Comparison of ENCODE assay signal across 27 cellular contexts in the genomic region with DNA sequence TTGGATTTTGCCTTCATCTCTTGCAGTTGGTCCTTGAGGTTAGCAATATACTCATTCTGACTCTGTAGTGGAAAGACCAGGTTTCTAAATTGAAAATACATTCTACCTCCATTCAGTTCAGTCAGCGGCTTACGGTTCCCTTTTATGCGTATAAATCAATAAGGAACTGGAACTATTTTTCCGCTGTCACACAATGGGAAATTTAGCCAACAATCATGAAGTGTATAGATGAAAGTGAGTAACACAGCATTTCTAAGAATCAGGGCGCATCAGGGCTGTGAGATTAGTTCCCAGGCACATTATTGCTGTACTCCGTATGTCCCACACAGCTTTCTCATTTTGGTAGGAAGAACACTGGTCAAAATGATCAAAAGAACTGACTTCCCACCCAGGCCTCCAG.
"Had no signal": no experiment of that assay in that cellular context is flagged by ENCODE, and none has a peak within 500 bp of the region (broad histone marks: within the 10 kb centered on the region; RNA-seq: fewer than 3 reads in every experiment).

No MANE protein-coding gene starts in this region.

- H3K36me3 Mint-ChIP-seq: activated naive CD4-positive, alpha-beta T cell treated with anti-CD3 and anti-CD28 coated beads, Interleukin-2, amount 10 ng/mL, durations not matched to agents 7 days and 5 days had no signal

- H3K27me3 ChIP-seq: gastrocnemius medialis, left lung, pancreas, suprapubic skin, tibial artery, upper lobe of right lung had no signal

- H3K4me3 Mint-ChIP-seq: activated naive CD4-positive, alpha-beta T cell treated with anti-CD3 and anti-CD28 coated beads, Interleukin-2, amount 10 ng/mL, durations not matched to agents 7 days and 5 days; nephron; stimulated activated memory B cell treated with anti-CD40 and anti-IgM and Interleukin-4, amounts not matched to agents 10 μg/mL and 1 μg/mL and 100 μg/mL, for 72 hours; T-helper 2 cell treated with Interferon-gamma antibody and Interleukin-4, amounts not matched to agents 5 μg/mL and 100 μg/mL, for 36 hours had no signal

- H3K4me3 ChIP-seq: coronary artery, gastrocnemius medialis, left lung, lower lobe of right lung, pancreas, prostate gland, skin epidermis, suprapubic skin, tibial artery, upper lobe of right lung had no signal

- ATAC-seq: effector memory CD8-positive, alpha-beta T cell; gastrocnemius medialis; left lung; lower lobe of right lung; sciatic nerve; stimulated activated memory B cell treated with anti-CD40 and anti-IgM and Interleukin-4, amounts not matched to agents 10 μg/mL and 1 μg/mL and 100 μg/mL, for 72 hours; T-cell; upper lobe of right lung had no signal

- H3K27ac ChIP-seq: coronary artery, gastrocnemius medialis, left lung, lower lobe of right lung, pancreas, prostate gland, skin epidermis, suprapubic skin, tibial artery, upper lobe of right lung had no signal

- H3K27me3 Mint-ChIP-seq: activated naive CD4-positive, alpha-beta T cell treated with anti-CD3 and anti-CD28 coated beads, Interleukin-2, amount 10 ng/mL, durations not matched to agents 7 days and 5 days; stimulated activated memory B cell treated with anti-CD40 and anti-IgM and Interleukin-4, amounts not matched to agents 10 μg/mL and 1 μg/mL and 100 μg/mL, for 72 hours; T-cell had no signal

- H3K9me3 Mint-ChIP-seq: activated naive CD4-positive, alpha-beta T cell treated with anti-CD3 and anti-CD28 coated beads, Interleukin-2, amount 10 ng/mL, durations not matched to agents 7 days and 5 days; effector memory CD8-positive, alpha-beta T cell; nephron; stimulated activated memory B cell treated with anti-CD40 and anti-IgM and Interleukin-4, amounts not matched to agents 10 μg/mL and 1 μg/mL and 100 μg/mL, for 72 hours; T-cell; T-helper 2 cell treated with Interferon-gamma antibody and Interleukin-4, amounts not matched to agents 5 μg/mL and 100 μg/mL, for 36 hours had no signal

- H3K4me1 ChIP-seq: gastrocnemius medialis, left lung, lower lobe of right lung, pancreas, prostate gland, suprapubic skin, tibial artery, upper lobe of right lung had no signal

- DNase-seq: activated CD4-positive, alpha-beta T cell treated with anti-CD3 and anti-CD28 coated beads for 48 hours; activated CD4-positive, CD25-positive, alpha-beta regulatory T cell; activated CD8-positive, alpha-beta memory T cell treated with anti-CD3 and anti-CD28 coated beads, Interleukin-2, amount 50 U/mL, for 48 hours; activated effector memory CD4-positive, alpha-beta T cell treated with anti-CD3 and anti-CD28 coated beads, Interleukin-2, amount 50 U/mL, for 16 hours; activated naive CD4-positive, alpha-beta T cell treated with anti-CD3 and anti-CD28 coated beads, Interleukin-2, amount 10 ng/mL, durations not matched to agents 7 days and 5 days; effector memory CD8-positive, alpha-beta T cell; erythroblast; gastrocnemius medialis; glutamatergic neuron; left lung; lower lobe of right lung; mesendoderm; pancreas; retina; stimulated activated CD4-positive, alpha-beta T cell treated with anti-CD3 and anti-CD28 coated beads, Interleukin-12 subunit alpha, Interleukin-12 subunit beta, amount 100 ng/mL, for 4 hours; stimulated activated CD4-positive, alpha-beta T cell treated with anti-CD3 and anti-CD28 coated beads, Interleukin-4, amount 100 ng/mL, for 1 hour; T-cell; tibial artery; upper lobe of right lung had no signal

- H3K36me3 ChIP-seq: gastrocnemius medialis, pancreas, prostate gland, suprapubic skin, upper lobe of right lung had no signal

- H3K9me3 ChIP-seq: gastrocnemius medialis, left lung, lower lobe of right lung, pancreas, prostate gland, suprapubic skin, tibial artery, upper lobe of right lung had no signal

- H3K4me1 Mint-ChIP-seq: activated naive CD4-positive, alpha-beta T cell treated with anti-CD3 and anti-CD28 coated beads, Interleukin-2, amount 10 ng/mL, durations not matched to agents 7 days and 5 days; nephron; stimulated activated memory B cell treated with anti-CD40 and anti-IgM and Interleukin-4, amounts not matched to agents 10 μg/mL and 1 μg/mL and 100 μg/mL, for 72 hours had no signal

- H3K27ac Mint-ChIP-seq: activated naive CD4-positive, alpha-beta T cell treated with anti-CD3 and anti-CD28 coated beads, Interleukin-2, amount 10 ng/mL, durations not matched to agents 7 days and 5 days; nephron; stimulated activated memory B cell treated with anti-CD40 and anti-IgM and Interleukin-4, amounts not matched to agents 10 μg/mL and 1 μg/mL and 100 μg/mL, for 72 hours; T-cell; T-helper 2 cell treated with Interferon-gamma antibody and Interleukin-4, amounts not matched to agents 5 μg/mL and 100 μg/mL, for 36 hours had no signal
